Comparison of ENCODE assay signal across 8 cellular contexts in the genomic region with DNA sequence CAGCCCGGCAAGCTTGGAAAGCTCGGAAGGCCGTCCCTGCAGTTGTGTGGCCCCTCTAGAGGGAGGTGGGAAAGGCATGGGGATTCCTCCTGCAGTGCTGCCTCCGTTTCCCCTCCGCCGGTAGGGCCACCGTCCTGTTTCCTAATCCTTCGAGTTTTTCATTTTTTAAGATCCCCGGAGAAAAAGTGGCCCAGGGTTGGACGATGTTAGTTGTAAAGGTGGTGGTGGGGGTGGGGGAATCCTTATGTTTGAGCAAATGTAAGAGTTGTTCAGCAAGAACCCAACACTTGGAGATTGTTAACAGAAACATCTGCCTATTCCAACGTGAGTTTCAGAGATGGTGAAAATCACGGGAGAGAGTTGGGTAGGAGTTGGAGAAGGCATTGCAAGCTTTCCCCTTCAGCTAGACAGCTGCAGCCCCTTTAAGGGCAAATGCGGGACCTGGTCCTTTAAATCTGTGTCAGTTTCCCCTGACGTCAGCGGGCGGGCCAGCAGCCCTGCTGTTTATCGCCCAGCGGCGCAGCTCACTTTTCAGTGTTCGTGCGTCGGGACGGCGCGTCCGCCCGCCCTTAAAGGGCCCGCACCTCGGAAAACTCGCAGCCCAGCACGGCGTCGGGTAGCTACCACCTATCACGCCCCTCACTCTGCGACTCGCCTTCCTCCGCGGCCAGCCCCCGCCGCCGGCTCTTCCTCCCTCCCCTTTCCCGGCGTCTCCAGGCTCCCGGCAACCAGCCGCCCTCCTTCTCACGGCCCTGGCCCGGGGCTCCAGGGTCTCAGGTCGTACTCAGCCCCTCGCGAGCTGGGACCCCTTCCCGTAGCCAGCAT. TPM values are rescaled to one million over a fixed set of nuclear protein-coding genes. Genes with fewer than 3 reads are reported as not detected.
DNase-seq lines count a peak whose midpoint lies in the region; TF ChIP-seq lines count a peak whose summit lies in the region.

A gene (plus strand): TSS at position 534 of the 825 bp plus-strand sequence. CDS start 521 bp downstream, outside the sequence.

- H3K27ac ChIP-seq in subcutaneous abdominal adipose tissue (ENCODE audit: low read depth, low read length): peak within 1 kb of the TSS; percentile 88

- H3K4me1 ChIP-seq in neuron (ENCODE audit: insufficient read depth, low read length): peaks cover 20% of the 10 kb centered on the region
- peaks cover 10 to 50% (median 43%) of the 10 kb centered on the region in 5 donors for H3K4me1 ChIP-seq in subcutaneous abdominal adipose tissue (ENCODE audit: control insufficient read depth in 5 of 5, insufficient read depth in 5 of 5, low read length in 5 of 5)

- peak within 1 kb of the TSS; percentile 78 to 95 (median 84) for H3K9ac ChIP-seq in subcutaneous abdominal adipose tissue (ENCODE audit: low read length in 5 of 5)

- H3K36me3 ChIP-seq in neuron (ENCODE audit: insufficient read depth, low read length) (peaks cover 8% of the 10 kb centered on the region), subcutaneous abdominal adipose tissue (ENCODE audit: control insufficient read depth in 5 of 5, insufficient read depth in 5 of 5, low read length in 5 of 5) (peaks cover 0 to 17% (median 10%) of the 10 kb centered on the region in 5 donors)

- peak within 1 kb of the TSS; percentile 74 for H3K4me3 ChIP-seq in neuron (ENCODE audit: low read length)
- H3K4me3 ChIP-seq in subcutaneous abdominal adipose tissue (ENCODE audit: low read depth in 1 of 5, low read length in 5 of 5): peak within 1 kb of the TSS; percentile 81 to 95 (median 95)

- no peaks in the 10 kb centered on the region for H3K9me3 ChIP-seq in neuron (ENCODE audit: low read length)
- no peaks in the 10 kb centered on the region for H3K9me3 ChIP-seq in subcutaneous abdominal adipose tissue (ENCODE audit: control insufficient read depth in 5 of 5, low read length in 5 of 5)

- POLR2A ChIA-PET in HEK293T (lab: Yijun Ruan, JAX): interaction anchor here (0.8 to 6.1 kb wide), 6 partner anchors 9 to 53 kb away, joined by 3 to 58 read pairs (median 4); a partner anchor contains a TSS

- DNase-seq in GDM1 (lab: John Stamatoyannopoulos, UW) (peak; percentile 89), HEK293T (ENCODE audit: extremely low spot score) (peak; percentile 91), MV-4-11 (lab: John Stamatoyannopoulos, UW) (peak; percentile 82), SK-MEL-5 (ENCODE audit: low read depth, low spot score) (peak; percentile 91), foreskin melanocyte (peak; percentile 85)
- peak; percentile 90 for DNase-seq in activated naive CD4-positive, alpha-beta T cell treated with Interleukin-2 at 50 U/mL for 16 hours

- peak within 1 kb of the TSS; percentile 68 for H2AFZ ChIP-seq in neuron (ENCODE audit: low read depth, low read length)

- no peaks in the 10 kb centered on the region for H3K27me3 ChIP-seq in neuron (ENCODE audit: insufficient read depth, low read length)
- H3K27me3 ChIP-seq in subcutaneous abdominal adipose tissue (ENCODE audit: control insufficient read depth in 5 of 5, insufficient read depth in 4 of 5, low read length in 5 of 5): no peaks in the 10 kb centered on the region

- CTCF ChIA-PET in HEK293T (lab: Yijun Ruan, JAX): interaction anchor here (0.7 to 1.8 kb wide), 4 partner anchors 48 to 389 kb away, joined by 3 to 6 read pairs (median 4); a partner anchor contains a TSS

- in situ Hi-C loops in SK-MEL-5 (cut with HindIII; ENCODE audit: low pct_unique_long_range_greater_than_20kb, low sequenced_read_pairs): no loop called here

TF ChIP-seq in HEK293T, 16 proteins besides CTCF, POLR2A, EP300 and RAD21:
- TF ChIP-seq LEF1 (IDR thresholded peaks at IDR 0.05; ENCODE audit: borderline replicate concordance) (no peak), SUZ12 (IDR thresholded peaks at IDR 0.05) (no peak), ARNT (IDR thresholded peaks at IDR 0.05) (peak; percentile 48; the same call in 1 of the 2 replicates), FOXM1 (IDR thresholded peaks at IDR 0.05; ENCODE audit: borderline replicate concordance) (peak; percentile 80)
- TF ChIP-seq, protein P1, sequence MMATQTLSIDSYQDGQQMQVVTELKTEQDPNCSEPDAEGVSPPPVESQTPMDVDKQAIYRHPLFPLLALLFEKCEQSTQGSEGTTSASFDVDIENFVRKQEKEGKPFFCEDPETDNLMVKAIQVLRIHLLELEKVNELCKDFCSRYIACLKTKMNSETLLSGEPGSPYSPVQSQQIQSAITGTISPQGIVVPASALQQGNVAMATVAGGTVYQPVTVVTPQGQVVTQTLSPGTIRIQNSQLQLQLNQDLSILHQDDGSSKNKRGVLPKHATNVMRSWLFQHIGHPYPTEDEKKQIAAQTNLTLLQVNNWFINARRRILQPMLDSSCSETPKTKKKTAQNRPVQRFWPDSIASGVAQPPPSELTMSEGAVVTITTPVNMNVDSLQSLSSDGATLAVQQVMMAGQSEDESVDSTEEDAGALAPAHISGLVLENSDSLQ (IDR thresholded peaks at IDR 0.05): peak; percentile 67

RNA-seq across cellular contexts. Expression of the gene that starts here (rescaled TPM):
- total RNA-seq in SK-MEL-5 (2014; rRNA removed; shearing (Covaris generic)): 9.8 and 11.4 TPM in 2 replicates
- polyA plus RNA-seq in SK-MEL-5 (2015; cell fraction: cytosol; rRNA removed): 24.3 and 36.9 TPM in 2 replicates
- 46.6 and 79.5 TPM in 2 replicates for polyA plus RNA-seq in SK-MEL-5 (2015; cell fraction: nucleus; rRNA removed)

Comparison
In these comparisons a context has a peak if more than half of its experiments do, and no peak if none do; other contexts are left out.
1. Peak in every context shown above with its lines: DNase-seq, H3K4me3 ChIP-seq and H3K27ac ChIP-seq.